ENCODE assay signal across 1 cellular context in the genomic region with DNA sequence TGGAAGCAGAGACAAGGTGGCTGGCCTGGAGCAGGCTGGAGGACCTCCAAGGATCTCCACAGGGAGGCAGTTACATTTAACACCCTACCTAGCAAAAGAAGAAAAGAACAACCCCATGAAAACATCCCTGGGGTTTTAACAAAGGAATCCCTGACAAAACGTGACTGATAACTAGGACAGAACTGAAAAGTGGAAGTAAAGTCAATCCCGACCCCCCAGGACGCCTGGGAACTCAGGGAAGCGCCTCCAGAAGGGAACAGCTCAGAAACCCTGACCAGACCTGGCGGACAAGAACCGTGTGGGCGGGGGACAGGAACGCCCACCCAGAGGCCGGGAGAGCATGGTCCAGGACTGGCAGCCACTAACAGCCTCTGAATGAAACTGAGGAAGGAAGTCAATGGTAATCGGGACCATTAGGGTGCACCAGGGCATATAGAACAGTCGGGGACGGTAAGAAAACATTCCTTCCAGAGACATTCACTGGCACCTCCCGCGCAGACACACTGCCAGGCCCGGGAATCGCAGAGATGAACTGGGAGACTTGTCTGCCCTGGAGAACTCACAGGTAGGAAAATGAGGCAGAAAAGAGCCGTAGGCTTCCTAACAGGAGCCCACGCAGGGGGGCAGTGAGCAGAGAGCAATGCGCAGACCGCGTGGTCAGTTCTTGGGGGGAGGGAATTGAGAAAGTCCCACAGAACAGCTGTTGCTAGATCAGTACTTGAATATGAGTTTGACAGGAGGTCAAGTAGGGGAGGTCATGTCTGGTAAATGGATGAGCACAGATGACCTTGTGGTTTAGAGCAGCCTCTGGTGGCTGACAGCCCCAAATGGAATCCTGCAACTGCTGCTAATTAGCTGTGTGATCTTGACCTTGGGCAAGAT.
TF ChIP-seq lines count a peak whose summit lies in the region.

No MANE protein-coding gene starts in this region.

TF ChIP-seq in endothelial cell of umbilical vein, 7 proteins besides CTCF, POLR2A, EP300 and RAD21 (continued from another document):
- no peak for TF ChIP-seq EZH2 (IDR thresholded peaks at IDR 0.05; ENCODE audit: borderline replicate concordance, low read depth, low read length, severe bottlenecking)
- no peak for TF ChIP-seq FOS (IDR thresholded peaks at IDR 0.05; ENCODE audit: borderline replicate concordance, insufficient read depth, low read length)
- peak; percentile 54 for TF ChIP-seq GATA2 (IDR thresholded peaks at IDR 0.05; ENCODE audit: insufficient read depth, insufficient read length, low read depth, low read length)
- no peak for TF ChIP-seq JUN (IDR thresholded peaks at IDR 0.05; ENCODE audit: borderline replicate concordance, insufficient read depth, insufficient read length, low read depth)
